8 cellular contexts compared by ENCODE assay signal in genomic region chr10:121974019-121974534, GRCh38. TPM values are rescaled to one million over a fixed set of nuclear protein-coding genes. Genes with fewer than 3 reads are reported as not detected.
DNase-seq lines count a peak whose midpoint lies in the region; ATAC-seq and TF ChIP-seq lines count a peak whose summit lies in the region.

No MANE protein-coding gene starts in this region.

- H3F3A ChIP-seq in neural progenitor cell (ENCODE audit: low read depth), result peaks cover 18% of the 10 kb centered on the region

- peaks cover 23% of the 10 kb centered on the region for H3K9me3 Mint-ChIP-seq in neural progenitor cell

- 0 out of 2 replicates have a peak overlapping the region, but pooled peaks have one; percentile 16 for H2AFZ ChIP-seq in Karpas-422 (ENCODE audit: low read length)
- H2AFZ ChIP-seq in neural progenitor cell (replicated peaks), result peak overlapping the region; percentile 78

- intact Hi-C loops in left ventricle myocardium superior (cut with micrococcal nuclease), result no loop called here
- intact Hi-C loops in dorsolateral prefrontal cortex (cut with DNase I), result loop anchor here (1.0 to 2.0 kb wide), 2 partner anchors 45 to 46 kb away; partner anchors contain the start of gene ATE1 (in 2 of the 2)

- H3K9me2 ChIP-seq in Karpas-422 (replicated peaks; ENCODE audit: insufficient read depth, low read length), result no peaks in the 10 kb centered on the region

- H3K36me3 ChIP-seq in cardiac muscle cell (peaks cover 6% of the 10 kb centered on the region), Karpas-422 (ENCODE audit: insufficient read depth, low read length) (peaks cover 13% of the 10 kb centered on the region; the same call in 1 of the 2 replicates), neural progenitor cell (no peaks in the 10 kb centered on the region)

- H3K79me2 ChIP-seq in Karpas-422 (ENCODE audit: low read length) (peaks cover 38% of the 10 kb centered on the region), neural progenitor cell (ENCODE audit: low read depth) (peaks cover 34% of the 10 kb centered on the region)

- H3K4me2 ChIP-seq in Karpas-422 (ENCODE audit: low read depth, low read length, poor library complexity, severe bottlenecking) (peak overlapping the region; percentile 87), neural progenitor cell (peak overlapping the region; percentile 88)

- DNase-seq in cardiac muscle cell (ENCODE audit: low read depth in 1 of 2, low spot score in 1 of 2), result no peak
- DNase-seq in left ventricle myocardium superior, result no peak
- no peak for DNase-seq in Karpas-422
- peak in 1 of 10 donors; percentile 35 for DNase-seq in dorsolateral prefrontal cortex
- DNase-seq in neural progenitor cell (ENCODE audit: low spot score), result no peak
- DNase-seq in cerebellar cortex (ENCODE audit: low spot score), result no peak
- no peak for DNase-seq in activated gamma-delta T cell treated with Interleukin-2 at 50 U/mL for 16 hours
- no peak for DNase-seq in SW480 (ENCODE audit: low spot score)

- peak overlapping the region; percentile 91 for H3K4me3 Mint-ChIP-seq in neural progenitor cell

- H3K4me1 ChIP-seq in cardiac muscle cell (ENCODE audit: low read depth) (peaks cover 3% of the 10 kb centered on the region), Karpas-422 (ENCODE audit: low read length) (peaks cover 13% of the 10 kb centered on the region), neural progenitor cell (peaks cover 12% of the 10 kb centered on the region)

- H3K27ac Mint-ChIP-seq in neural progenitor cell, result no peak overlapping the region

- no peak for TF ChIP-seq CTCF in cardiac muscle cell (IDR thresholded peaks at IDR 0.05; ENCODE audit: low read depth, low read length)
- TF ChIP-seq CTCF in dorsolateral prefrontal cortex (IDR thresholded peaks at IDR 0.05 in 54 of 56, conservative IDR thresholded peaks at IDR 0.05 in 2 of 56; ENCODE audit: low read depth in 1 of 56, partially characterized antibody in 56 of 56), result no peak
- TF ChIP-seq CTCF in neural progenitor cell (IDR thresholded peaks at IDR 0.05), result no peak

- H3K9me3 ChIP-seq in cardiac muscle cell (ENCODE audit: low read depth) (no peaks in the 10 kb centered on the region), Karpas-422 (ENCODE audit: low read length) (0 out of 2 replicates have a peak, but pooled peaks cover 3% of the 10 kb centered on the region), neural progenitor cell (ENCODE audit: low read depth) (peaks cover 9% of the 10 kb centered on the region)

- H3K4me3 ChIP-seq in cardiac muscle cell (peak overlapping the region; percentile 98), Karpas-422 (ENCODE audit: low read length) (peak overlapping the region; percentile 96), dorsolateral prefrontal cortex (peak overlapping the region; percentile 68 to 95 (median 86)), neural progenitor cell (peak overlapping the region; percentile 81)

- no peak for ATAC-seq in left ventricle myocardium superior

- H4K20me1 ChIP-seq in Karpas-422 (ENCODE audit: insufficient read depth, low read depth, low read length) (peaks cover 9% of the 10 kb centered on the region; the same call in 1 of the 2 replicates), neural progenitor cell (ENCODE audit: low read depth) (peaks cover 22% of the 10 kb centered on the region)

- peaks cover 16% of the 10 kb centered on the region for H3K4me1 Mint-ChIP-seq in neural progenitor cell

- no peaks in the 10 kb centered on the region for H3K27me3 ChIP-seq in cardiac muscle cell
- H3K27me3 ChIP-seq in Karpas-422 (ENCODE audit: low read length), result no peaks in the 10 kb centered on the region
- H3K27me3 ChIP-seq in dorsolateral prefrontal cortex, result no peaks in the 10 kb centered on the region
- no peaks in the 10 kb centered on the region for H3K27me3 ChIP-seq in neural progenitor cell

- peak overlapping the region; percentile 100 for H3K9ac ChIP-seq in Karpas-422 (ENCODE audit: low read length)
- peak overlapping the region; percentile 89 for H3K9ac ChIP-seq in neural progenitor cell

- H3K27ac ChIP-seq in cardiac muscle cell, result peak overlapping the region; percentile 87
- H3K27ac ChIP-seq in Karpas-422 (ENCODE audit: low read length), result peak overlapping the region; percentile 88; the same call in 1 of the 2 replicates
- H3K27ac ChIP-seq in dorsolateral prefrontal cortex, result peak overlapping the region in 55 of 59 donors; percentile 56 to 98 (median 94)
- H3K27ac ChIP-seq in neural progenitor cell, result no peak overlapping the region

- peaks cover 3% of the 10 kb centered on the region for H3K27me3 Mint-ChIP-seq in neural progenitor cell (ENCODE audit: insufficient read depth, low read depth)

- H3K36me3 Mint-ChIP-seq in neural progenitor cell, result peaks cover 30% of the 10 kb centered on the region

RNA-seq across cellular contexts. Expression of gene NSMCE4A, which starts 0.9 kb away (rescaled TPM):
- total RNA-seq in cardiac muscle cell (82.5 and 86.3 TPM in 2 replicates), left ventricle myocardium superior (30.3 TPM), dorsolateral prefrontal cortex (10 to 100 TPM; 16.5 to 50.0 (median 28.4) TPM), neural progenitor cell (ENCODE audit: low replicate concordance) (159 and 223 TPM in 2 replicates)
- polyA plus RNA-seq in cardiac muscle cell, result 76.4 and 86.2 TPM in 2 replicates
- 105 and 108 TPM in 2 replicates for total RNA-seq in Karpas-422 (2014; rRNA removed; shearing (Covaris generic); ENCODE audit: low replicate concordance)

RNA-seq across cellular contexts. Expression of gene TACC2, which starts 14.9 kb away (rescaled TPM):
- total RNA-seq in cardiac muscle cell (50.0 and 98.0 TPM in 2 replicates), left ventricle myocardium superior (377 TPM), dorsolateral prefrontal cortex (10 to 100 TPM; 27.0 to 73.4 (median 48.0) TPM), neural progenitor cell (ENCODE audit: low replicate concordance) (10.7 and 20.6 TPM in 2 replicates)
- polyA plus RNA-seq in cardiac muscle cell, result 75.7 and 93.3 TPM in 2 replicates
- total RNA-seq in Karpas-422 (2014; rRNA removed; shearing (Covaris generic); ENCODE audit: low replicate concordance), result not detected in 2 replicates

RNA-seq across cellular contexts. Expression of gene ATE1, which starts 46.2 kb away (rescaled TPM):
- total RNA-seq in cardiac muscle cell, result 20.0 and 21.4 TPM in 2 replicates
- polyA plus RNA-seq in cardiac muscle cell, result 18.4 and 31.2 TPM in 2 replicates
- 36.9 TPM for total RNA-seq in left ventricle myocardium superior
- total RNA-seq in Karpas-422 (2014; rRNA removed; shearing (Covaris generic); ENCODE audit: low replicate concordance), result 43.9 and 72.6 TPM in 2 replicates
- 10 to 100 TPM; 50.0 to 91.0 (median 68.8) TPM for total RNA-seq in dorsolateral prefrontal cortex
- total RNA-seq in neural progenitor cell (ENCODE audit: low replicate concordance), result 26.4 and 57.2 TPM in 2 replicates

Comparison
In these comparisons a context has a peak if more than half of its experiments do, and no peak if none do; other contexts are left out.
1. RNA of gene TACC2, which starts 14.9 kb away (total RNA-seq): 377 TPM in left ventricle myocardium superior (single experiment), 50.0 to 98.0 TPM in cardiac muscle cell, 27.0 to 73.4 TPM in dorsolateral prefrontal cortex and 10.7 to 20.6 TPM in neural progenitor cell; not detected in Karpas-422; every median in the first group is over 10 times any median in the second.
2. Peak in every context shown above with its lines, with median percentiles within 50 percentile points of each other: H3K4me3 ChIP-seq.